8 cellular contexts compared by ENCODE assay signal in genomic region chrX:129981752-129982299, GRCh38. TPM values are rescaled to one million over a fixed set of nuclear protein-coding genes. Genes with fewer than 3 reads are reported as not detected.
DNase-seq lines count a peak whose midpoint lies in the region; ATAC-seq, FAIRE-seq and TF ChIP-seq lines count a peak whose summit lies in the region.

No MANE protein-coding gene starts in this region.

- H3K4me3 ChIP-seq in right cardiac atrium (ENCODE audit: low read length) (peak overlapping the region; percentile 63), Panc1 (ENCODE audit: low read depth in 2 of 2, low read length in 2 of 2) (no peak overlapping the region; a peak in 1 of 4 replicates), iPS-20b (ENCODE audit: low read length) (peak overlapping the region; percentile 59), vagina (peak overlapping the region in 1 of 2 donors; percentile 67)

- CTCF ChIA-PET in Panc1 (lab: Charles Lee) (no interaction called here), HEK293T (lab: Yijun Ruan, JAX) (interaction anchor here (0.7 kb wide), 1 partner anchor 52 kb away, joined by 3 read pairs; no protein-coding TSS in a partner anchor)

- no peak for ATAC-seq in right cardiac atrium
- ATAC-seq in left cardiac atrium: no peak
- no peak for ATAC-seq in Panc1

- no TSS peak for BruUV-seq in Panc1 (replicated peaks; lab: Mats Ljungman, UMichigan)

- H3K27ac ChIP-seq in right cardiac atrium (ENCODE audit: low read length) (peak overlapping the region; percentile 33), Panc1 (ENCODE audit: low read length) (peak overlapping the region; percentile 77), iPS-20b (ENCODE audit: low read length) (no peak overlapping the region), vagina (peak overlapping the region; percentile 75)

- FAIRE-seq in GM19239 (lab: Jason Lieb, UNC): no peak

- H3K9me3 ChIP-seq in right cardiac atrium (ENCODE audit: control insufficient read depth, low read length) (no peaks in the 10 kb centered on the region), Panc1 (ENCODE audit: control insufficient read depth, insufficient read depth, low read depth, low read length) (no peaks in the 10 kb centered on the region), iPS-20b (ENCODE audit: insufficient read depth, low read depth, low read length) (no peaks in the 10 kb centered on the region), vagina (no peaks in the 10 kb centered on the region)

- peak in 1 of 2 donors; percentile 24 for TF ChIP-seq POLR2A in vagina (IDR thresholded peaks at IDR 0.05)

- under 1% methylated on average over 27 of the region's 29 CpGs for WGBS in right cardiac atrium

- POLR2A ChIA-PET in Panc1 (lab: Charles Lee): no interaction called here
- POLR2A ChIA-PET in HEK293T (lab: Yijun Ruan, JAX): interaction anchor here (1.0 to 1.1 kb wide), 2 partner anchors 11 to 25 kb away, joined by 3 read pairs; no protein-coding TSS in a partner anchor

- no peaks in the 10 kb centered on the region for H3K27me3 ChIP-seq in right cardiac atrium (ENCODE audit: control insufficient read depth, insufficient read depth)
- no peaks in the 10 kb centered on the region for H3K27me3 ChIP-seq in Panc1 (ENCODE audit: control insufficient read depth, insufficient read depth, low read length)
- H3K27me3 ChIP-seq in iPS-20b (ENCODE audit: insufficient read depth, low read length): peaks cover 72% of the 10 kb centered on the region
- no peaks in the 10 kb centered on the region for H3K27me3 ChIP-seq in vagina

- no peaks in the 10 kb centered on the region; the same call in 1 of the 2 replicates for H3K36me3 ChIP-seq in Panc1 (ENCODE audit: control insufficient read depth, insufficient read depth, low read length)
- H3K36me3 ChIP-seq in iPS-20b (ENCODE audit: insufficient read depth, low read depth, low read length): no peaks in the 10 kb centered on the region
- H3K36me3 ChIP-seq in vagina: no peaks in the 10 kb centered on the region

- in situ Hi-C loops in Panc1 (cut with HindIII; ENCODE audit: low pct_unique_long_range_greater_than_20kb, low sequenced_read_pairs): no loop called here

- intact Hi-C loops in right cardiac atrium (cut with DNase I): no loop called here
- intact Hi-C loops in left cardiac atrium (cut with DNase I): loop anchor here in 1 of 2 donors (5.0 kb wide), 1 partner anchor 50 kb away; no protein-coding TSS in a partner anchor
- intact Hi-C loops in Panc1 (cut with micrococcal nuclease; ENCODE audit: unreplicated experiment): loop anchor here (5.0 kb wide), 1 partner anchor 50 kb away; no protein-coding TSS in a partner anchor
- intact Hi-C loops in vagina (cut with DNase I): loop anchor here (2.0 kb wide), 1 partner anchor 49 kb away; no protein-coding TSS in a partner anchor

- DNase-seq in right cardiac atrium (peak in 2 of 3 donors; percentile 13 to 61), left cardiac atrium (no peak), Panc1 (ENCODE audit: low read depth, low spot score) (no peak), vagina (ENCODE audit: extremely low spot score in 2 of 2) (no peak), GM19239 (ENCODE audit: insufficient read length, low spot score) (no peak), HEK293T (ENCODE audit: extremely low spot score) (no peak)
- no peak for DNase-seq in activated CD4-positive, alpha-beta T cell treated with anti-CD3 and anti-CD28 coated beads, Interleukin-2, amount 50 U/mL, for 4 hours

- TF ChIP-seq CTCF in Panc1 (IDR thresholded peaks at IDR 0.05) (no peak), vagina (IDR thresholded peaks at IDR 0.05) (no peak)

- no peaks in the 10 kb centered on the region for H3K4me1 ChIP-seq in right cardiac atrium (ENCODE audit: control insufficient read depth, insufficient read depth, low read length)
- H3K4me1 ChIP-seq in Panc1 (ENCODE audit: control insufficient read depth, insufficient read depth, low read length): peaks cover 14% of the 10 kb centered on the region
- no peaks in the 10 kb centered on the region for H3K4me1 ChIP-seq in iPS-20b (ENCODE audit: insufficient read depth, low read length)
- H3K4me1 ChIP-seq in vagina: peaks cover 7% of the 10 kb centered on the region

- no peak overlapping the region for H3K9ac ChIP-seq in iPS-20b (ENCODE audit: low read depth, low read length)

TF ChIP-seq in HEK293T, 16 proteins besides CTCF, POLR2A, EP300 and RAD21:
- TF ChIP-seq ELF4 (IDR thresholded peaks at IDR 0.05) (no peak), LEF1 (IDR thresholded peaks at IDR 0.05; ENCODE audit: borderline replicate concordance) (no peak)

RNA-seq across cellular contexts. Expression of gene BCORL1, which starts 0.6 kb away (rescaled TPM):
- total RNA-seq in right cardiac atrium (10 to 100 TPM; 10.9 to 13.8 (median 11.5) TPM), left cardiac atrium (10 to 100 TPM in 1 of 2 donors, 1 to 10 TPM in 1; 7.5 to 11.3 TPM), Panc1 (2021; ENCODE audit: unreplicated experiment) (67.4 TPM), vagina (6.1 TPM)
- polyA plus RNA-seq in right cardiac atrium: 5.0 TPM
- polyA plus RNA-seq in Panc1 (2012; ENCODE audit: insufficient read length): 60.7 TPM

Comparison
In these comparisons a context has a peak if more than half of its experiments do, and no peak if none do; other contexts are left out.
1. DNase-seq: peak in right cardiac atrium (2 of 3); none in left cardiac atrium (single experiment), Panc1 (single experiment), vagina (0 of 2), GM19239 (single experiment), HEK293T (single experiment) and activated CD4-positive, alpha-beta T cell treated with anti-CD3 and anti-CD28 coated beads, Interleukin-2, amount 50 U/mL, for 4 hours (0 of 2).
2. H3K4me3 ChIP-seq: peak in right cardiac atrium (single experiment) and iPS-20b (single experiment); none in Panc1 (0 of 2).
3. intact Hi-C loops: an anchor here in Panc1 (5.0 kb wide) and vagina (2.0 kb wide); none called in right cardiac atrium.